ENCODE assay signal across 19 cellular contexts in the genomic region with DNA sequence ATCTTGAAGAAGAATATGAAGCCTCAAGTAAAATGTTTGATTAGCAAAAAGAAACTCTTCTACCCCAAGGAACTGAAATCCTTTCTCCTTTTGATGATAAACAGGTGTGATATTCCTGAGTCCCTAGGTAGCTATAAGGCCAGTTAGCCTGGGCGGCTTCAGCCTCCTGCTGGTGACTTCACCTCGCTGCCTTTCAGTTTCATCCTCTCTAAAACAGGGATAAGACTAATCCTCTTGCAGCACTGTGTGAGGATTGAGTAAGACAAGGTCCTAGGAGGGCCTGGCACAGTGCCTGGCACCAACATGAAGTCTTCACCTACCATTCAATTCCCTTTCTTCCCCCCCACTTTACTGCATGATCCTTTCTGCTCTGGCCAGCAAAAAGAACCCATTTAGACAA. TPM values are rescaled to one million over a fixed set of nuclear protein-coding genes. Genes with fewer than 3 reads are reported as not detected.
DNase-seq lines count a peak whose midpoint lies in the region; TF ChIP-seq lines count a peak whose summit lies in the region.
"Had no signal": no experiment of that assay in that cellular context is flagged by ENCODE, and none has a peak within 500 bp of the region (broad histone marks: within the 10 kb centered on the region; RNA-seq: fewer than 3 reads in every experiment).

No MANE protein-coding gene starts in this region.

- no peak overlapping the region for H3K27ac Mint-ChIP-seq in nephron progenitor cell
- H3K27ac Mint-ChIP-seq: activated CD8-positive, alpha-beta T cell treated with anti-CD3 and anti-CD28 coated beads for 36 hours; stimulated activated memory B cell treated with anti-CD40 and anti-IgM and Interleukin-4, amounts not matched to agents 10 μg/mL and 1 μg/mL and 100 μg/mL, for 72 hours had no signal

- in situ Hi-C loops in ACHN (cut with HindIII; ENCODE audit: low pct_ligation_motif_present, low pct_unique_long_range_greater_than_20kb, low sequenced_read_pairs), result no loop called here

- H3K36me3 ChIP-seq in H7 (replicated peaks; ENCODE audit: control insufficient read depth, insufficient read depth, low read length), result peaks cover 10% of the 10 kb centered on the region
- H3K36me3 ChIP-seq: breast epithelium had no signal

- peak; percentile 48 for TF ChIP-seq CTCF in VCaP (conservative IDR thresholded peaks at IDR 0.05)
- peak; percentile 31 for TF ChIP-seq CTCF in foreskin fibroblast (IDR thresholded peaks at IDR 0.05; ENCODE audit: low read depth, low read length)
- no peak for TF ChIP-seq CTCF in nephron progenitor cell (IDR thresholded peaks at IDR 0.05)

- DNase-seq in ACHN (peak; percentile 13), H7 (peak; percentile 39), foreskin fibroblast (peak; percentile 26 to 63), SKM-1 treated with dmso at 0.1 percent for 144 hours (lab: John Stamatoyannopoulos, UW; ENCODE audit: unreplicated experiment) (no peak), nephron progenitor cell (no peak), NCI-H446 (lab: John Stamatoyannopoulos, UW) (no peak), HK-2 (ENCODE audit: unreplicated experiment) (no peak)
- DNase-seq: activated CD8-positive, alpha-beta T cell treated with anti-CD3 and anti-CD28 coated beads for 36 hours; activated gamma-delta T cell; GDM1; GOT3; posterior cingulate gyrus; RPMI8226; stimulated activated CD4-positive, alpha-beta T cell treated with anti-CD3 and anti-CD28 coated beads, Interleukin-4, amount 100 ng/mL, for 24 hours; T1000 had no signal

- H3K9me3 Mint-ChIP-seq in nephron progenitor cell, result no peaks in the 10 kb centered on the region
- H3K9me3 Mint-ChIP-seq: activated CD8-positive, alpha-beta T cell treated with anti-CD3 and anti-CD28 coated beads for 36 hours; stimulated activated memory B cell treated with anti-CD40 and anti-IgM and Interleukin-4, amounts not matched to agents 10 μg/mL and 1 μg/mL and 100 μg/mL, for 72 hours had no signal

- H3K36me3 Mint-ChIP-seq in nephron progenitor cell (ENCODE audit: low read depth), result peaks cover 58% of the 10 kb centered on the region

- H3K27me3 ChIP-seq in H7 (ENCODE audit: control insufficient read depth, insufficient read depth, low read length), result no peaks in the 10 kb centered on the region
- H3K27me3 ChIP-seq: BLaER1 treated with 17β-estradiol and CSF1 and Interleukin-3, amounts not matched to agents 10 nM and 100 nM; breast epithelium had no signal

- H3K4me3 Mint-ChIP-seq in nephron progenitor cell, result no peak overlapping the region
- H3K4me3 Mint-ChIP-seq: activated CD8-positive, alpha-beta T cell treated with anti-CD3 and anti-CD28 coated beads for 36 hours; stimulated activated memory B cell treated with anti-CD40 and anti-IgM and Interleukin-4, amounts not matched to agents 10 μg/mL and 1 μg/mL and 100 μg/mL, for 72 hours had no signal

- H3K27ac ChIP-seq in VCaP, result no peak overlapping the region; the same call in 1 of the 2 replicates
- H3K27ac ChIP-seq: BLaER1 treated with 17β-estradiol and CSF1 and Interleukin-3, amounts not matched to agents 10 nM and 100 nM; breast epithelium had no signal

- no peaks in the 10 kb centered on the region for H3K4me1 Mint-ChIP-seq in nephron progenitor cell

- no peak overlapping the region for H3K4me3 ChIP-seq in H7 (ENCODE audit: insufficient read depth, low read depth, low read length)
- H3K4me3 ChIP-seq in foreskin fibroblast (ENCODE audit: low read depth in 1 of 2, low read length in 2 of 2), result no peak overlapping the region
- H3K4me3 ChIP-seq: BLaER1 treated with 17β-estradiol and CSF1 and Interleukin-3, amounts not matched to agents 10 nM and 100 nM; breast epithelium had no signal

- peaks cover 3% of the 10 kb centered on the region for H3K27me3 Mint-ChIP-seq in nephron progenitor cell (ENCODE audit: low read depth, poor library complexity)
- H3K27me3 Mint-ChIP-seq: activated CD8-positive, alpha-beta T cell treated with anti-CD3 and anti-CD28 coated beads for 36 hours; stimulated activated memory B cell treated with anti-CD40 and anti-IgM and Interleukin-4, amounts not matched to agents 10 μg/mL and 1 μg/mL and 100 μg/mL, for 72 hours had no signal

RNA-seq across cellular contexts. Expression of gene CIT, which starts 42.1 kb away (rescaled TPM):
- 23.8 and 27.7 TPM in 2 replicates for total RNA-seq in H7 (2014; rRNA removed; shearing (Covaris generic))

Comparison
In these comparisons a context has a peak if more than half of its experiments do, and no peak if none do; other contexts are left out.
1. DNase-seq: peak in ACHN (single experiment), H7 (single experiment) and foreskin fibroblast (2 of 2); none in SKM-1 treated with dmso at 0.1 percent for 144 hours (single experiment), nephron progenitor cell (single experiment), NCI-H446 (0 of 2) and HK-2 (single experiment).